1 cellular context compared by ENCODE assay signal in the genomic region with DNA sequence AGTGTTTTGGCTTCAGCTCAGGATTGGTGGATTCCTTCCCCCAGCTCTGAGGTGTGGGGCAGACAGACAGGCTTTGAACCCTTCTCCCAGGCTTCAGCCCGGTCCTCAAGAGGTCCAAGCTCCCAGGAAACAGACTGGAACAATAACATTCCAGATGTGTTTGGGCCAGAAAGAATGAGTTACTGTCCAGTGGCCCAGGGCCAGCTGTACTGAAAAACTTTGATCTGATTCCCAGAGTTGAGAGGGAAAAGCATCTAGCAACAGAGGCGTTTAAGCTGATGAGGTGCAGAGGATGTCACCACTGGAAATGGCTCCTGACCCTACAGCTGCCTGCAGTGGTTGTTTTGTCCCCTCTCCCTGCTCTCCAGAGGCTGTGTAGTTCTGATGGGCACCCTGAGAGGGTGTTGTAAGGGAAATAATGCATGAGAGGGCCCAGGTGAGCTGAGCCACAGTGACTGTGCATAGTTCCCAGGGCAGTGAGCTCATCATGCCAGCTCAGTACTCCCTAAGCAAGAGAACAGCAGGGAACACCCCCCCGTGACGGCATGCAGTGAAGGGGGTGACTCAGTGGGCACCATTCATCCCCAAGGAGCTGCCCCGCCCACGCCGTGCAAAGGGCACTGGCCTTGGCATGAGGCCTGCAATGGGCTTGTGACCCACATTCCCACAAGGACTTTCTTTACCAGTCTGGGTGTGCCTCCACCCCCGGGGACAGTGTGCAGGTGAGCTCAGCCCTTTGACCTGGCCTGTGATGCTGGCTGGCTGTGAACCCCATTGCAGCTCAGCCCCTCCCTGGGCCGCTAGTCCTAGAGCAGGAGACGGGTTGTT.
TF ChIP-seq lines count a peak whose summit lies in the region.

No MANE protein-coding gene starts in this region.

TF ChIP-seq in HepG2, 621 proteins besides CTCF, POLR2A, EP300 and RAD21 (continues in another document):
- TF ChIP-seq ARID5B (CRISPR knock-in tag; IDR thresholded peaks at IDR 0.05) (0 out of 2 replicates have a peak, but pooled peaks have one; percentile 16), FOSL2 (CRISPR knock-in tag; IDR thresholded peaks at IDR 0.05) (peak; percentile 85), ZNF629 (CRISPR knock-in tag; conservative IDR thresholded peaks at IDR 0.05) (peak; percentile 37; the same call in 1 of the 2 replicates), MAFF (IDR thresholded peaks at IDR 0.05; ENCODE audit: low read depth, low read length) (no peak), MTA1 (CRISPR knock-in tag; IDR thresholded peaks at IDR 0.05; ENCODE audit: borderline replicate concordance) (0 out of 2 replicates have a peak, but pooled peaks have one; percentile 19), CBFB (CRISPR knock-in tag; IDR thresholded peaks at IDR 0.05) (no peak), PATZ1 (CRISPR knock-in tag; IDR thresholded peaks at IDR 0.05) (peak; percentile 51), HNRNPL (IDR thresholded peaks at IDR 0.05; ENCODE audit: low read depth, low read length) (peak; percentile 98), ZFP82 (CRISPR knock-in tag; IDR thresholded peaks at IDR 0.05; ENCODE audit: borderline replicate concordance) (no peak), RBM39 (IDR thresholded peaks at IDR 0.05; ENCODE audit: low read depth, low read length, poor library complexity, severe bottlenecking) (no peak), NFE2L2 (IDR thresholded peaks at IDR 0.05; ENCODE audit: low read length) (peak; percentile 80), ZNF33A (CRISPR knock-in tag; IDR thresholded peaks at IDR 0.05; ENCODE audit: borderline replicate concordance) (no peak), ZNF124 (CRISPR knock-in tag; IDR thresholded peaks at IDR 0.05) (no peak), MIER3 (CRISPR knock-in tag; IDR thresholded peaks at IDR 0.05; ENCODE audit: borderline replicate concordance) (no peak), RARA (CRISPR knock-in tag; IDR thresholded peaks at IDR 0.05) (0 out of 2 replicates have a peak, but pooled peaks have one; percentile 12), ZNF235 (CRISPR knock-in tag; IDR thresholded peaks at IDR 0.05; ENCODE audit: borderline replicate concordance) (no peak), HIC2 (CRISPR knock-in tag; IDR thresholded peaks at IDR 0.05; ENCODE audit: low read depth) (peak; percentile 96), SP1 (IDR thresholded peaks at IDR 0.05) (no peak), SP1 (CRISPR knock-in tag; IDR thresholded peaks at IDR 0.05) (0 out of 2 replicates have a peak, but pooled peaks have one; percentile 16), RXRA (CRISPR knock-in tag; IDR thresholded peaks at IDR 0.05) (peak; percentile 74; the same call in 1 of the 2 replicates), NFE2 (CRISPR knock-in tag; IDR thresholded peaks at IDR 0.05) (peak; percentile 34; the same call in 1 of the 2 replicates), ZNF781 (CRISPR knock-in tag; IDR thresholded peaks at IDR 0.05; ENCODE audit: borderline replicate concordance, not compliant biosample characterization) (no peak), ZBTB21 (CRISPR knock-in tag; IDR thresholded peaks at IDR 0.05) (peak; percentile 78; the same call in 1 of the 2 replicates), ZNF431 (CRISPR knock-in tag; IDR thresholded peaks at IDR 0.05; ENCODE audit: borderline replicate concordance, low read depth) (no peak)
- TF ChIP-seq, protein P1, sequence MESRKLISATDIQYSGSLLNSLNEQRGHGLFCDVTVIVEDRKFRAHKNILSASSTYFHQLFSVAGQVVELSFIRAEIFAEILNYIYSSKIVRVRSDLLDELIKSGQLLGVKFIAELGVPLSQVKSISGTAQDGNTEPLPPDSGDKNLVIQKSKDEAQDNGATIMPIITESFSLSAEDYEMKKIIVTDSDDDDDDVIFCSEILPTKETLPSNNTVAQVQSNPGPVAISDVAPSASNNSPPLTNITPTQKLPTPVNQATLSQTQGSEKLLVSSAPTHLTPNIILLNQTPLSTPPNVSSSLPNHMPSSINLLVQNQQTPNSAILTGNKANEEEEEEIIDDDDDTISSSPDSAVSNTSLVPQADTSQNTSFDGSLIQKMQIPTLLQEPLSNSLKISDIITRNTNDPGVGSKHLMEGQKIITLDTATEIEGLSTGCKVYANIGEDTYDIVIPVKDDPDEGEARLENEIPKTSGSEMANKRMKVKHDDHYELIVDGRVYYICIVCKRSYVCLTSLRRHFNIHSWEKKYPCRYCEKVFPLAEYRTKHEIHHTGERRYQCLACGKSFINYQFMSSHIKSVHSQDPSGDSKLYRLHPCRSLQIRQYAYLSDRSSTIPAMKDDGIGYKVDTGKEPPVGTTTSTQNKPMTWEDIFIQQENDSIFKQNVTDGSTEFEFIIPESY (CRISPR knock-in tag; IDR thresholded peaks at IDR 0.05) = peak; percentile 78
- TF ChIP-seq, protein P2, sequence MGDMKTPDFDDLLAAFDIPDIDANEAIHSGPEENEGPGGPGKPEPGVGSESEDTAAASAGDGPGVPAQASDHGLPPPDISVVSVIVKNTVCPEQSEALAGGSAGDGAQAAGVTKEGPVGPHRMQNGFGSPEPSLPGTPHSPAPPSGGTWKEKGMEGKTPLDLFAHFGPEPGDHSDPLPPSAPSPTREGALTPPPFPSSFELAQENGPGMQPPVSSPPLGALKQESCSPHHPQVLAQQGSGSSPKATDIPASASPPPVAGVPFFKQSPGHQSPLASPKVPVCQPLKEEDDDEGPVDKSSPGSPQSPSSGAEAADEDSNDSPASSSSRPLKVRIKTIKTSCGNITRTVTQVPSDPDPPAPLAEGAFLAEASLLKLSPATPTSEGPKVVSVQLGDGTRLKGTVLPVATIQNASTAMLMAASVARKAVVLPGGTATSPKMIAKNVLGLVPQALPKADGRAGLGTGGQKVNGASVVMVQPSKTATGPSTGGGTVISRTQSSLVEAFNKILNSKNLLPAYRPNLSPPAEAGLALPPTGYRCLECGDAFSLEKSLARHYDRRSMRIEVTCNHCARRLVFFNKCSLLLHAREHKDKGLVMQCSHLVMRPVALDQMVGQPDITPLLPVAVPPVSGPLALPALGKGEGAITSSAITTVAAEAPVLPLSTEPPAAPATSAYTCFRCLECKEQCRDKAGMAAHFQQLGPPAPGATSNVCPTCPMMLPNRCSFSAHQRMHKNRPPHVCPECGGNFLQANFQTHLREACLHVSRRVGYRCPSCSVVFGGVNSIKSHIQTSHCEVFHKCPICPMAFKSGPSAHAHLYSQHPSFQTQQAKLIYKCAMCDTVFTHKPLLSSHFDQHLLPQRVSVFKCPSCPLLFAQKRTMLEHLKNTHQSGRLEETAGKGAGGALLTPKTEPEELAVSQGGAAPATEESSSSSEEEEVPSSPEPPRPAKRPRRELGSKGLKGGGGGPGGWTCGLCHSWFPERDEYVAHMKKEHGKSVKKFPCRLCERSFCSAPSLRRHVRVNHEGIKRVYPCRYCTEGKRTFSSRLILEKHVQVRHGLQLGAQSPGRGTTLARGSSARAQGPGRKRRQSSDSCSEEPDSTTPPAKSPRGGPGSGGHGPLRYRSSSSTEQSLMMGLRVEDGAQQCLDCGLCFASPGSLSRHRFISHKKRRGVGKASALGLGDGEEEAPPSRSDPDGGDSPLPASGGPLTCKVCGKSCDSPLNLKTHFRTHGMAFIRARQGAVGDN (CRISPR knock-in tag; IDR thresholded peaks at IDR 0.05) = peak; percentile 41
- TF ChIP-seq, protein P3, sequence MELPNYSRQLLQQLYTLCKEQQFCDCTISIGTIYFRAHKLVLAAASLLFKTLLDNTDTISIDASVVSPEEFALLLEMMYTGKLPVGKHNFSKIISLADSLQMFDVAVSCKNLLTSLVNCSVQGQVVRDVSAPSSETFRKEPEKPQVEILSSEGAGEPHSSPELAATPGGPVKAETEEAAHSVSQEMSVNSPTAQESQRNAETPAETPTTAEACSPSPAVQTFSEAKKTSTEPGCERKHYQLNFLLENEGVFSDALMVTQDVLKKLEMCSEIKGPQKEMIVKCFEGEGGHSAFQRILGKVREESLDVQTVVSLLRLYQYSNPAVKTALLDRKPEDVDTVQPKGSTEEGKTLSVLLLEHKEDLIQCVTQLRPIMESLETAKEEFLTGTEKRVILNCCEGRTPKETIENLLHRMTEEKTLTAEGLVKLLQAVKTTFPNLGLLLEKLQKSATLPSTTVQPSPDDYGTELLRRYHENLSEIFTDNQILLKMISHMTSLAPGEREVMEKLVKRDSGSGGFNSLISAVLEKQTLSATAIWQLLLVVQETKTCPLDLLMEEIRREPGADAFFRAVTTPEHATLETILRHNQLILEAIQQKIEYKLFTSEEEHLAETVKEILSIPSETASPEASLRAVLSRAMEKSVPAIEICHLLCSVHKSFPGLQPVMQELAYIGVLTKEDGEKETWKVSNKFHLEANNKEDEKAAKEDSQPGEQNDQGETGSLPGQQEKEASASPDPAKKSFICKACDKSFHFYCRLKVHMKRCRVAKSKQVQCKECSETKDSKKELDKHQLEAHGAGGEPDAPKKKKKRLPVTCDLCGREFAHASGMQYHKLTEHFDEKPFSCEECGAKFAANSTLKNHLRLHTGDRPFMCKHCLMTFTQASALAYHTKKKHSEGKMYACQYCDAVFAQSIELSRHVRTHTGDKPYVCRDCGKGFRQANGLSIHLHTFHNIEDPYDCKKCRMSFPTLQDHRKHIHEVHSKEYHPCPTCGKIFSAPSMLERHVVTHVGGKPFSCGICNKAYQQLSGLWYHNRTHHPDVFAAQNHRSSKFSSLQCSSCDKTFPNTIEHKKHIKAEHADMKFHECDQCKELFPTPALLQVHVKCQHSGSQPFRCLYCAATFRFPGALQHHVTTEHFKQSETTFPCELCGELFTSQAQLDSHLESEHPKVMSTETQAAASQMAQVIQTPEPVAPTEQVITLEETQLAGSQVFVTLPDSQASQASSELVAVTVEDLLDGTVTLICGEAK (IDR thresholded peaks at IDR 0.05) = no peak
- TF ChIP-seq, protein P3 (CRISPR knock-in tag; IDR thresholded peaks at IDR 0.05) = no peak
